Comparison of ENCODE assay signal across 11 cellular contexts in genomic region chr6:136051140-136051775, GRCh38.
DNase-seq lines count a peak whose midpoint lies in the region; ATAC-seq and TF ChIP-seq lines count a peak whose summit lies in the region.
"Had no signal": no experiment of that assay in that cellular context is flagged by ENCODE, and none has a peak within 500 bp of the region (broad histone marks: within the 10 kb centered on the region; RNA-seq: fewer than 3 reads in every experiment).

No MANE protein-coding gene starts in this region.

- peaks cover 12% of the 10 kb centered on the region for H3K27me3 Mint-ChIP-seq in CD4-positive, CD25-positive, alpha-beta regulatory T cell
- peaks cover 0 to 5% (median 0%) of the 10 kb centered on the region in 5 donors for H3K27me3 Mint-ChIP-seq in naive thymus-derived CD8-positive, alpha-beta T cell

- H3K36me3 Mint-ChIP-seq in CD4-positive, CD25-positive, alpha-beta regulatory T cell = no peaks in the 10 kb centered on the region
- no peaks in the 10 kb centered on the region for H3K36me3 Mint-ChIP-seq in naive thymus-derived CD8-positive, alpha-beta T cell

- H3K4me3 ChIP-seq in CD4-positive, CD25-positive, alpha-beta regulatory T cell (ENCODE audit: low read depth, low read length) = peak overlapping the region; percentile 15
- peak overlapping the region; percentile 33 for H3K4me3 ChIP-seq in coronary artery

- ATAC-seq in CD4-positive, CD25-positive, alpha-beta regulatory T cell (ENCODE audit: low read depth in 2 of 2) = peak; percentile 61 to 67
- peak; percentile 46 to 89 for ATAC-seq in naive thymus-derived CD8-positive, alpha-beta T cell
- ATAC-seq in HG03469 (IDR thresholded peaks at IDR 0.05; ENCODE audit: unreplicated experiment) (no peak), GM21423 (IDR thresholded peaks at IDR 0.05; ENCODE audit: unreplicated experiment) (no peak)

- POLR2A ChIA-PET in naive thymus-derived CD8-positive, alpha-beta T cell (lab: Charles Lee) = no interaction called here

- H3K4me1 ChIP-seq in CD4-positive, CD25-positive, alpha-beta regulatory T cell (ENCODE audit: control insufficient read depth, insufficient read depth, low read length, poor library complexity, severe bottlenecking) = peaks cover 9% of the 10 kb centered on the region

- no peaks in the 10 kb centered on the region for H3K27me3 ChIP-seq in CD4-positive, CD25-positive, alpha-beta regulatory T cell (ENCODE audit: control insufficient read depth, insufficient read depth, low read length)

- peak overlapping the region; percentile 10 to 94 (median 91) for H3K27ac Mint-ChIP-seq in CD4-positive, CD25-positive, alpha-beta regulatory T cell
- peak overlapping the region in 8 of 10 donors; percentile 23 to 90 (median 48) for H3K27ac Mint-ChIP-seq in naive thymus-derived CD8-positive, alpha-beta T cell

- DNase-seq in CD4-positive, CD25-positive, alpha-beta regulatory T cell = peak; percentile 2 to 67 (median 62)
- DNase-seq in NCI-H2227 (lab: John Stamatoyannopoulos, UW; ENCODE audit: unreplicated experiment) (peak; percentile 29), coronary artery (ENCODE audit: low spot score) (no peak), NCI-H748 (lab: John Stamatoyannopoulos, UW; ENCODE audit: unreplicated experiment) (no peak), NCI-H2029 (lab: John Stamatoyannopoulos, UW) (no peak)
- peak in 6 of 10 donors; percentile 5 to 64 (median 34) for DNase-seq in naive thymus-derived CD8-positive, alpha-beta T cell
- DNase-seq: activated gamma-delta T cell treated with Interleukin-2 at 50 U/mL for 16 hours, NCI-H524, T1000 had no signal

- H3K27ac ChIP-seq in CD4-positive, CD25-positive, alpha-beta regulatory T cell (ENCODE audit: insufficient read depth, low read length, poor library complexity, severe bottlenecking) = peak overlapping the region; percentile 50
- peak overlapping the region in 1 of 2 donors; percentile 36 for H3K27ac ChIP-seq in coronary artery

- H3K4me3 Mint-ChIP-seq in CD4-positive, CD25-positive, alpha-beta regulatory T cell = peak overlapping the region; percentile 2 to 81 (median 44)
- peak overlapping the region in 9 of 10 donors; percentile 1 to 54 (median 41) for H3K4me3 Mint-ChIP-seq in naive thymus-derived CD8-positive, alpha-beta T cell

- peaks cover 0 to 5% (median 0%) of the 10 kb centered on the region in 7 donors for H3K9me3 Mint-ChIP-seq in CD4-positive, CD25-positive, alpha-beta regulatory T cell
- H3K9me3 Mint-ChIP-seq in naive thymus-derived CD8-positive, alpha-beta T cell = peaks cover 0 to 2% (median 0%) of the 10 kb centered on the region in 9 donors

- no peaks in the 10 kb centered on the region for H3K36me3 ChIP-seq in CD4-positive, CD25-positive, alpha-beta regulatory T cell (ENCODE audit: control insufficient read depth, insufficient read depth, low read length)

- no peaks in the 10 kb centered on the region for H3K9me3 ChIP-seq in CD4-positive, CD25-positive, alpha-beta regulatory T cell (ENCODE audit: control insufficient read depth in 2 of 2, low read length in 2 of 2)

- peaks cover 4 to 20% (median 15%) of the 10 kb centered on the region in 4 donors for H3K4me1 Mint-ChIP-seq in CD4-positive, CD25-positive, alpha-beta regulatory T cell
- peaks cover 8 to 21% (median 16%) of the 10 kb centered on the region in 4 donors for H3K4me1 Mint-ChIP-seq in naive thymus-derived CD8-positive, alpha-beta T cell

- TF ChIP-seq CTCF in coronary artery (IDR thresholded peaks at IDR 0.05) = no peak

Comparison
In these comparisons a context has a peak if more than half of its experiments do, and no peak if none do; other contexts are left out.
1. ATAC-seq: peak in CD4-positive, CD25-positive, alpha-beta regulatory T cell (2 of 2) and naive thymus-derived CD8-positive, alpha-beta T cell (2 of 2); none in HG03469 (single experiment) and GM21423 (single experiment).
2. DNase-seq: peak in CD4-positive, CD25-positive, alpha-beta regulatory T cell (3 of 3), NCI-H2227 (single experiment) and naive thymus-derived CD8-positive, alpha-beta T cell (6 of 10); none in coronary artery (single experiment), NCI-H748 (single experiment) and NCI-H2029 (single experiment).